Comparison of ENCODE assay signal across 14 cellular contexts in the genomic region with DNA sequence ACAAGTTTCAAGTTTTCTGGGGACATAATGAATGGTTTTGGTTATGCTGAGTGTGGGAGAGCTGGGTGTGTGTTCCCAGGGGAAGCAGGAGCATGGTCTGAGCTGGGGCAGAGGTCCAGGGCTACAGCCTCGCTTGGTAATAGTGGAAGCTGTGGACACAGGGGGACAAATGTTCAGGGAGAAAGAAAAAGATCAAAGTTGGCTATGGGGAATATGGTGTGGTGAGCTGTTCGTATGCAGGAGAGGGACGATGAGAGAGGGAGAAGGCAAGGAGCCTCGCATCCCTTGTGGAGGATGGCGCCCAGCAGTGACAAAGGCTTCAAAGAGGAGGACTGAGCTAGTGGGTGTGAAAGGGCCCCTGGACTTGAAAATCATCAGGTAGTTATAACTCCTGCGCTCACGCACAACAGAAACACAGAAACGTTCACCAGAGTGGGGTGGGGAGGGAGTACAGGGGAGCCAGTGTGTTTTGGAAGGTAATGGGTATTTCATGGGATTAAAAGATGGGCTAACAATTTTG.
DNase-seq lines count a peak whose midpoint lies in the region; ATAC-seq and TF ChIP-seq lines count a peak whose summit lies in the region.
"Had no signal": no experiment of that assay in that cellular context is flagged by ENCODE, and none has a peak within 500 bp of the region (broad histone marks: within the 10 kb centered on the region; RNA-seq: fewer than 3 reads in every experiment).

No MANE protein-coding gene starts in this region.

- no peak overlapping the region for H2BK5ac ChIP-seq in neuronal stem cell (ENCODE audit: low read length)

- peak overlapping the region; percentile 10 for H2BK15ac ChIP-seq in neuronal stem cell (ENCODE audit: low read length)

- H3K9me3 Mint-ChIP-seq in GM23338, result no peaks in the 10 kb centered on the region; the same call in 2 of the 3 replicates
- no peaks in the 10 kb centered on the region for H3K9me3 Mint-ChIP-seq in activated T-cell treated with anti-CD3 and anti-CD28 coated beads, Interleukin-2, amount 50 U/mL, for 24 hours

- no peak overlapping the region for H2BK12ac ChIP-seq in neuronal stem cell (ENCODE audit: low read length)

- no peak overlapping the region for H3K9ac ChIP-seq in neuronal stem cell (ENCODE audit: low read depth, low read length, poor library complexity)

- no peak overlapping the region for H2BK120ac ChIP-seq in neuronal stem cell (ENCODE audit: low read depth, low read length)

- no peak overlapping the region for H3K14ac ChIP-seq in neuronal stem cell (ENCODE audit: low read length)

- H3K4me3 ChIP-seq in GM23338 (no peak overlapping the region), esophagus muscularis mucosa (no peak overlapping the region), neuronal stem cell (ENCODE audit: low read length in 2 of 2) (no peak overlapping the region), vagina (no peak overlapping the region)

- peaks cover 5% of the 10 kb centered on the region for H3K27me3 Mint-ChIP-seq in GM23338 (ENCODE audit: insufficient read depth, low read depth, poor library complexity)
- peaks cover 23% of the 10 kb centered on the region for H3K27me3 Mint-ChIP-seq in activated T-cell treated with anti-CD3 and anti-CD28 coated beads, Interleukin-2, amount 50 U/mL, for 24 hours

- no peaks in the 10 kb centered on the region for H3K4me1 ChIP-seq in GM23338 (ENCODE audit: insufficient read depth)
- H3K4me1 ChIP-seq in esophagus muscularis mucosa, result no peaks in the 10 kb centered on the region
- peaks cover 0 to 4% of the 10 kb centered on the region in 2 donors for H3K4me1 ChIP-seq in neuronal stem cell (ENCODE audit: control insufficient read depth in 2 of 2, insufficient read depth in 1 of 2, low read depth in 1 of 2, low read length in 2 of 2)
- H3K4me1 ChIP-seq in vagina, result no peaks in the 10 kb centered on the region

- H4K8ac ChIP-seq in neuronal stem cell (ENCODE audit: low read depth, low read length), result no peak overlapping the region

- H3K79me1 ChIP-seq in neuronal stem cell (ENCODE audit: low read depth, low read length), result no peaks in the 10 kb centered on the region

- no peak overlapping the region for H3K4me3 Mint-ChIP-seq in GM23338
- no peak overlapping the region for H3K4me3 Mint-ChIP-seq in activated T-cell treated with anti-CD3 and anti-CD28 coated beads, Interleukin-2, amount 50 U/mL, for 24 hours
- H3K4me3 Mint-ChIP-seq: CD4-positive, alpha-beta memory T cell had no signal

- no peak overlapping the region for H3K27ac ChIP-seq in GM23338 (ENCODE audit: low read depth)
- no peak overlapping the region for H3K27ac ChIP-seq in esophagus muscularis mucosa (replicated peaks in 1 of 4)
- H3K27ac ChIP-seq in neuronal stem cell (replicated peaks; ENCODE audit: low read length), result no peak overlapping the region
- H3K27ac ChIP-seq in vagina, result no peak overlapping the region

- no peak overlapping the region for H4K91ac ChIP-seq in neuronal stem cell (ENCODE audit: low read depth, low read length, poor library complexity)

- no peak overlapping the region for H3K4me2 ChIP-seq in GM23338
- no peak overlapping the region for H3K4me2 ChIP-seq in neuronal stem cell (ENCODE audit: insufficient read depth, low read length, poor library complexity, severe bottlenecking)

- no peaks in the 10 kb centered on the region; the same call in 1 of the 2 replicates for H3K9me2 ChIP-seq in GM23338 (ENCODE audit: insufficient read depth)

- no peak overlapping the region for H3K27ac Mint-ChIP-seq in GM23338
- no peak overlapping the region for H3K27ac Mint-ChIP-seq in activated T-cell treated with anti-CD3 and anti-CD28 coated beads, Interleukin-2, amount 50 U/mL, for 24 hours

- no peaks in the 10 kb centered on the region for H3K36me3 Mint-ChIP-seq in GM23338 (ENCODE audit: low read depth)
- H3K36me3 Mint-ChIP-seq in activated T-cell treated with anti-CD3 and anti-CD28 coated beads, Interleukin-2, amount 50 U/mL, for 24 hours (ENCODE audit: low read depth), result no peaks in the 10 kb centered on the region
- H3K36me3 Mint-ChIP-seq: CD4-positive, alpha-beta memory T cell had no signal

- intact Hi-C loops in esophagus muscularis mucosa (cut with DNase I) (no loop called here), vagina (cut with DNase I) (no loop called here)

- H3K36me3 ChIP-seq in GM23338 (ENCODE audit: insufficient read depth) (no peaks in the 10 kb centered on the region), esophagus muscularis mucosa (no peaks in the 10 kb centered on the region), neuronal stem cell (replicated peaks in 1 of 2; ENCODE audit: control insufficient read depth in 2 of 2, insufficient read depth in 2 of 2, low read length in 2 of 2) (peaks cover 0 to 2% of the 10 kb centered on the region in 2 donors), vagina (no peaks in the 10 kb centered on the region)

- no peak for ATAC-seq in GM23338
- no peak for ATAC-seq in HG02678 (IDR thresholded peaks at IDR 0.05; ENCODE audit: unreplicated experiment)

- DNase-seq in GM23338 (ENCODE audit: low spot score) (no peak), esophagus muscularis mucosa (ENCODE audit: extremely low spot score) (peak; percentile 82), neuronal stem cell (ENCODE audit: low spot score) (no peak), vagina (ENCODE audit: extremely low spot score in 2 of 2) (peak; percentile 56 to 64)
- no peak for DNase-seq in activated T-cell treated with anti-CD3 and anti-CD28 coated beads, Interleukin-2, amount 50 U/mL, for 24 hours
- DNase-seq: C1 segment of cervical spinal cord; Calu3; CD4-positive, alpha-beta memory T cell; COR-L47; DMS53; GF-D8; H7; HCEC 1CT had no signal

- 0 out of 3 replicates have a peak, but pooled peaks cover 3% of the 10 kb centered on the region for H3K4me1 Mint-ChIP-seq in GM23338
- peaks cover 7% of the 10 kb centered on the region for H3K4me1 Mint-ChIP-seq in activated T-cell treated with anti-CD3 and anti-CD28 coated beads, Interleukin-2, amount 50 U/mL, for 24 hours (ENCODE audit: low read depth)

- TF ChIP-seq CTCF in GM23338 (conservative IDR thresholded peaks at IDR 0.05; ENCODE audit: low read depth in 2 of 2) (no peak), esophagus muscularis mucosa (IDR thresholded peaks at IDR 0.05) (no peak), vagina (IDR thresholded peaks at IDR 0.05) (no peak)

- peak overlapping the region; percentile 69; the same call in 1 of the 2 replicates for H2AFZ ChIP-seq in GM23338
- H2AFZ ChIP-seq in neuronal stem cell (ENCODE audit: low read length), result no peak overlapping the region

- H3K79me2 ChIP-seq in GM23338 (replicated peaks; ENCODE audit: insufficient read depth), result no peaks in the 10 kb centered on the region

- no peak for TF ChIP-seq EP300 in esophagus muscularis mucosa (IDR thresholded peaks at IDR 0.05)

- H2AK5ac ChIP-seq in neuronal stem cell (ENCODE audit: low read depth, low read length), result no peak overlapping the region

- H3K27me3 ChIP-seq in GM23338 (ENCODE audit: insufficient read depth), result no peaks in the 10 kb centered on the region
- no peaks in the 10 kb centered on the region for H3K27me3 ChIP-seq in esophagus muscularis mucosa
- peaks cover 0 to 23% (median 0%) of the 10 kb centered on the region in 3 experiments for H3K27me3 ChIP-seq in neuronal stem cell (ENCODE audit: control insufficient read depth in 3 of 3, insufficient read depth in 3 of 3, low read depth in 1 of 3, low read length in 3 of 3)
- no peaks in the 10 kb centered on the region for H3K27me3 ChIP-seq in vagina

- peak overlapping the region; percentile 62 for H3K23ac ChIP-seq in neuronal stem cell (ENCODE audit: low read depth, low read length, poor library complexity)

- H3F3A ChIP-seq in GM23338 (replicated peaks; ENCODE audit: low read depth), result no peaks in the 10 kb centered on the region

- no peak overlapping the region for H3K4ac ChIP-seq in neuronal stem cell (ENCODE audit: low read length)

- TF ChIP-seq POLR2A in esophagus muscularis mucosa (IDR thresholded peaks at IDR 0.05; ENCODE audit: low read depth) (no peak), vagina (IDR thresholded peaks at IDR 0.05) (no peak)

- whole genome bisulfite sequencing in esophagus muscularis mucosa, result 77% methylated on average over 8 of the region's 8 CpGs
- no CpG with 5 or more reads among the region's 8 CpGs for WGBS in neuronal stem cell (ENCODE audit: extremely low coverage in 2 of 2, insufficient read length in 2 of 2, insufficient replicate concordance in 1 of 2), 2 donors

- H3K9me3 ChIP-seq in esophagus muscularis mucosa, result no peaks in the 10 kb centered on the region
- peaks cover 0 to 2% of the 10 kb centered on the region in 2 donors for H3K9me3 ChIP-seq in neuronal stem cell (replicated peaks in 1 of 2; ENCODE audit: control insufficient read depth in 2 of 2, insufficient read depth in 1 of 2, low read depth in 1 of 2, low read length in 2 of 2)
- H3K9me3 ChIP-seq in vagina, result no peaks in the 10 kb centered on the region

- peak overlapping the region; percentile 16 for H3K18ac ChIP-seq in neuronal stem cell (ENCODE audit: low read length)

- H4K20me1 ChIP-seq in GM23338 (replicated peaks; ENCODE audit: insufficient read depth), result no peaks in the 10 kb centered on the region

Comparison
In these comparisons a context has a peak if more than half of its experiments do, and no peak if none do; other contexts are left out.
1. DNase-seq: peak in esophagus muscularis mucosa (single experiment) and vagina (2 of 2); none in GM23338 (single experiment), neuronal stem cell (single experiment) and activated T-cell treated with anti-CD3 and anti-CD28 coated beads, Interleukin-2, amount 50 U/mL, for 24 hours (single experiment).